In genomic region chr17:59840908-59841666, GRCh38 we compare ENCODE assay signal across 1 cellular context.
TF ChIP-seq lines count a peak whose summit lies in the region.

No MANE protein-coding gene starts in this region.

TF ChIP-seq in K562, 482 proteins besides CTCF, POLR2A, EP300 and RAD21 (continued from another document and continues in another):
- TF ChIP-seq MNT (conservative IDR thresholded peaks at IDR 0.05), result 0 out of 4 replicates have a peak, but pooled peaks of 1 of the 2 experiments have one; percentile 26
- TF ChIP-seq NFXL1 (CRISPR knock-in tag; IDR thresholded peaks at IDR 0.05), result 0 out of 2 replicates have a peak, but pooled peaks have one; percentile 8
- no peak for TF ChIP-seq ZNF431 (CRISPR knock-in tag; IDR thresholded peaks at IDR 0.05)
- no peak for TF ChIP-seq PCBP2 (IDR thresholded peaks at IDR 0.05; ENCODE audit: low read depth, low read length, poor library complexity, severe bottlenecking)
- TF ChIP-seq TRIM25 (IDR thresholded peaks at IDR 0.05; ENCODE audit: borderline replicate concordance), result no peak
- TF ChIP-seq FOXO4 (CRISPR knock-in tag; IDR thresholded peaks at IDR 0.05), result no peak
- no peak for TF ChIP-seq ZNF280A (IDR thresholded peaks at IDR 0.05; ENCODE audit: low read depth, partially characterized antibody)
- TF ChIP-seq ZNF23 (CRISPR knock-in tag; IDR thresholded peaks at IDR 0.05), result no peak
- TF ChIP-seq ZNF274 (IDR thresholded peaks at IDR 0.05; ENCODE audit: borderline replicate concordance, low read depth, low read length), result no peak
- no peak for TF ChIP-seq ARNT (IDR thresholded peaks at IDR 0.05)
- peak; percentile 19; the same call in 1 of the 2 replicates for TF ChIP-seq DPF2 (IDR thresholded peaks at IDR 0.05)
- TF ChIP-seq TAF1 (IDR thresholded peaks at IDR 0.05; ENCODE audit: control insufficient read depth, extremely low read depth, insufficient read depth, low read length, severe bottlenecking), result peak; percentile 32
- no peak for TF ChIP-seq CBX1 (IDR thresholded peaks at IDR 0.05; ENCODE audit: low read depth)
- TF ChIP-seq SUPT5H (IDR thresholded peaks at IDR 0.05), result peak; percentile 81
- TF ChIP-seq TCF3 (CRISPR knock-in tag; IDR thresholded peaks at IDR 0.05), result 0 out of 2 replicates have a peak, but pooled peaks have one; percentile 21
- peak; percentile 71 for TF ChIP-seq SIRT6 (IDR thresholded peaks at IDR 0.05; ENCODE audit: low read depth, low read length)
- TF ChIP-seq SP2 (IDR thresholded peaks at IDR 0.05; ENCODE audit: extremely low read depth, low read depth, low read length, poor library complexity, severe bottlenecking), result no peak
- TF ChIP-seq ARHGAP35 (IDR thresholded peaks at IDR 0.05; ENCODE audit: partially characterized antibody), result no peak
- TF ChIP-seq MCM5 (IDR thresholded peaks at IDR 0.05; ENCODE audit: low read depth), result no peak
- no peak for TF ChIP-seq CREB1 (IDR thresholded peaks at IDR 0.05)
- no peak for TF ChIP-seq CREB1 (CRISPR knock-in tag; IDR thresholded peaks at IDR 0.05)
- TF ChIP-seq ZNF696 (CRISPR knock-in tag; conservative IDR thresholded peaks at IDR 0.05), result no peak
- peak; percentile 19; the same call in 1 of the 2 replicates for TF ChIP-seq ZBTB17 (CRISPR knock-in tag; IDR thresholded peaks at IDR 0.05)
- TF ChIP-seq FOXK1 (CRISPR knock-in tag; IDR thresholded peaks at IDR 0.05; ENCODE audit: borderline replicate concordance), result no peak
- TF ChIP-seq FOXJ3 (CRISPR knock-in tag; IDR thresholded peaks at IDR 0.05), result no peak
- no peak for TF ChIP-seq HDAC3 (IDR thresholded peaks at IDR 0.05; ENCODE audit: borderline replicate concordance, partially characterized antibody)
- TF ChIP-seq XRCC3 (IDR thresholded peaks at IDR 0.05), result no peak
- TF ChIP-seq NR1H2 (CRISPR knock-in tag; IDR thresholded peaks at IDR 0.05), result no peak
- peak; percentile 25 for TF ChIP-seq SMAD1 (IDR thresholded peaks at IDR 0.05; ENCODE audit: low read depth, low read length, partially characterized antibody)
- TF ChIP-seq ZNF134 (CRISPR knock-in tag; conservative IDR thresholded peaks at IDR 0.05), result no peak
- TF ChIP-seq ZNF175 (CRISPR knock-in tag; IDR thresholded peaks at IDR 0.05; ENCODE audit: low read depth), result 0 out of 2 replicates have a peak, but pooled peaks have one; percentile 19
- no peak for TF ChIP-seq ZNF277 (CRISPR knock-in tag; IDR thresholded peaks at IDR 0.05; ENCODE audit: borderline replicate concordance)
- TF ChIP-seq ZNF717 (CRISPR knock-in tag; IDR thresholded peaks at IDR 0.05), result no peak
- no peak for TF ChIP-seq E2F6 (IDR thresholded peaks at IDR 0.05; ENCODE audit: borderline replicate concordance in 1 of 2, extremely low read depth in 1 of 2, insufficient read depth in 1 of 2, insufficient read length in 1 of 2, low read depth in 1 of 2, low read length in 1 of 2, poor library complexity in 1 of 2, severe bottlenecking in 1 of 2)
- TF ChIP-seq ZNF644 (tag; IDR thresholded peaks at IDR 0.05; ENCODE audit: low read depth), result no peak
- TF ChIP-seq SMAD2 (IDR thresholded peaks at IDR 0.05; ENCODE audit: low read depth, low read length), result no peak
- no peak for TF ChIP-seq NR2F6 (CRISPR knock-in tag; IDR thresholded peaks at IDR 0.05)
- TF ChIP-seq COPS2 (conservative IDR thresholded peaks at IDR 0.05), result no peak
- TF ChIP-seq MTA2 (IDR thresholded peaks at IDR 0.05; ENCODE audit: low read depth), result peak; percentile 32; the same call in 1 of the 2 replicates
- peak; percentile 52; the same call in 1 of the 2 replicates for TF ChIP-seq DNMT1 (IDR thresholded peaks at IDR 0.05)
- TF ChIP-seq GATA2 (CRISPR knock-in tag; IDR thresholded peaks at IDR 0.05), result 0 out of 2 replicates have a peak, but pooled peaks have one; percentile 17
- TF ChIP-seq ZBTB8A (IDR thresholded peaks at IDR 0.05; ENCODE audit: partially characterized antibody), result no peak
- no peak for TF ChIP-seq ZNF449 (CRISPR knock-in tag; IDR thresholded peaks at IDR 0.05)
- no peak for TF ChIP-seq TRIM24 (IDR thresholded peaks at IDR 0.05)
- no peak for TF ChIP-seq USF1 (CRISPR knock-in tag; IDR thresholded peaks at IDR 0.05)
- 0 out of 2 replicates have a peak, but pooled peaks have one; percentile 12 for TF ChIP-seq BCOR (IDR thresholded peaks at IDR 0.05)
- no peak for TF ChIP-seq FOXM1 (IDR thresholded peaks at IDR 0.05; ENCODE audit: low read depth)
- 0 out of 2 replicates have a peak, but pooled peaks have one; percentile 11 for TF ChIP-seq FOXM1 (CRISPR knock-in tag; IDR thresholded peaks at IDR 0.05; ENCODE audit: low read depth)
- TF ChIP-seq ZNF143 (CRISPR knock-in tag; IDR thresholded peaks at IDR 0.05), result no peak
- no peak for TF ChIP-seq THRA (IDR thresholded peaks at IDR 0.05)
- TF ChIP-seq ZNF12 (CRISPR knock-in tag; IDR thresholded peaks at IDR 0.05), result no peak
- peak; percentile 39 for TF ChIP-seq PML (IDR thresholded peaks at IDR 0.05; ENCODE audit: low read length)
- no peak for TF ChIP-seq HMG20A (CRISPR knock-in tag; conservative IDR thresholded peaks at IDR 0.05)
- no peak for TF ChIP-seq ZC3H8 (IDR thresholded peaks at IDR 0.05)
- TF ChIP-seq NELFE (IDR thresholded peaks at IDR 0.05; ENCODE audit: insufficient read depth, insufficient read length), result no peak
- TF ChIP-seq CBX3 (IDR thresholded peaks at IDR 0.05; ENCODE audit: borderline replicate concordance in 1 of 2, low read length in 2 of 2), result no peak
- TF ChIP-seq CBX5 (IDR thresholded peaks at IDR 0.05; ENCODE audit: borderline replicate concordance, low read depth), result no peak
- TF ChIP-seq SFPQ (IDR thresholded peaks at IDR 0.05; ENCODE audit: low read depth, low read length), result no peak
- TF ChIP-seq NR2C2 (CRISPR knock-in tag; IDR thresholded peaks at IDR 0.05), result no peak
- peak; percentile 28; the same call in 1 of the 2 replicates for TF ChIP-seq NR2C2 (tag; IDR thresholded peaks at IDR 0.05)
- no peak for TF ChIP-seq ETV6 (IDR thresholded peaks at IDR 0.05; ENCODE audit: borderline replicate concordance in 1 of 2, low read depth in 2 of 2, low read length in 1 of 2)
- TF ChIP-seq ETV6 (CRISPR knock-in tag; IDR thresholded peaks at IDR 0.05; ENCODE audit: borderline replicate concordance), result no peak
- TF ChIP-seq KDM1A (IDR thresholded peaks at IDR 0.05), result no peak
- TF ChIP-seq PYGO2 (tag; IDR thresholded peaks at IDR 0.05), result no peak
- TF ChIP-seq MEF2D (tag; conservative IDR thresholded peaks at IDR 0.05; ENCODE audit: low read depth), result no peak
- TF ChIP-seq ZNF507 (tag; conservative IDR thresholded peaks at IDR 0.05), result no peak
